ENCODE assay signal across 1 cellular context in the genomic region with DNA sequence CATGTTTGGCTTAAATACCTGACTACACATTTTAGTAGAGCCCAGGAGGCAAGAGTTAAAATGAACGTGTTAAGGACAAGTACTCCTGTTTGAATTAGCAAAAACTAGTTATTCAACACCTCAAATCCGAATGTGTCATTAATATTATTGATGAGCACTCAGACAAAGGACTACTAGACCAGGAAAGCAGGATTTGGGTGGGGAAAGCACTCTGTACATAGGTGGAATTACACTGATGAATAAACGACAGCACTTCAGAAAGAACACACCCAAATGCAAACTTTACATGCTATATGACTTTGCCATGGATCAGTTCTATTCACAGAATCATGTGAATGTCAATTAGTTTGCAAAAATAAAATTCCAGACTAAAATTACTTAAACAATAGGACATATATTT.
TF ChIP-seq lines count a peak whose summit lies in the region.

No MANE protein-coding gene starts in this region.

TF ChIP-seq in GM23338, 12 proteins besides CTCF, POLR2A, EP300 and RAD21 (continued from another document):
- TF ChIP-seq CREB1 (CRISPR knock-in tag; IDR thresholded peaks at IDR 0.05; ENCODE audit: low read depth) (no peak), ZNF331 (CRISPR knock-in tag; IDR thresholded peaks at IDR 0.05; ENCODE audit: low read depth) (no peak)
- TF ChIP-seq, protein P1, sequence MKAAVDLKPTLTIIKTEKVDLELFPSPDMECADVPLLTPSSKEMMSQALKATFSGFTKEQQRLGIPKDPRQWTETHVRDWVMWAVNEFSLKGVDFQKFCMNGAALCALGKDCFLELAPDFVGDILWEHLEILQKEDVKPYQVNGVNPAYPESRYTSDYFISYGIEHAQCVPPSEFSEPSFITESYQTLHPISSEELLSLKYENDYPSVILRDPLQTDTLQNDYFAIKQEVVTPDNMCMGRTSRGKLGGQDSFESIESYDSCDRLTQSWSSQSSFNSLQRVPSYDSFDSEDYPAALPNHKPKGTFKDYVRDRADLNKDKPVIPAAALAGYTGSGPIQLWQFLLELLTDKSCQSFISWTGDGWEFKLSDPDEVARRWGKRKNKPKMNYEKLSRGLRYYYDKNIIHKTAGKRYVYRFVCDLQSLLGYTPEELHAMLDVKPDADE (IDR thresholded peaks at IDR 0.05) = no peak
